ENCODE assay signal across 14 cellular contexts in the genomic region with DNA sequence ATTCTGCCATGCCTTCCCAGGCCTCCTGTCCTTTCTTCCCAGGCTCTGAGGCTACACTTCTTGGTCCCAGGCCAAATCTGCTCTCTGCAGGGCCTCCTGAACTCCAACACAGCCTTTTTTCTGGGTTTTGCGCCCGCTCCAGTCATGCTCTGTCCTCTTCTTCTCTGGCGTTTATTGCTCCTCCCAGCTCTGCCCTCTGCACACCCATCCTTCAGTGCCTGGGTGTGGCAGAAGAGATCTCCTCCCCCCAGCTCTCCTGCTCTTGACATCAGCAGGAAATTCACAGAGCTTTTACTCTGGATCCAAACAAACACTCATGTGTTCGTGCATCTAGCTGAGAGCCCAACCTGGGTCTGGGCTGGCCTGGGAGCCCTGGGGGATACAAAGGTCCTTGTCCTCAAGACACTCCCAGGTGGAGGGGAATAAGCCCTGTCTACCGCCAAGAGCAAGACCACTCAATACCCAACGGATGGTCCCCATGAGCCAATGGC. TPM values are rescaled to one million over a fixed set of nuclear protein-coding genes. Genes with fewer than 3 reads are reported as not detected.
DNase-seq lines count a peak whose midpoint lies in the region; ATAC-seq and TF ChIP-seq lines count a peak whose summit lies in the region.
"Had no signal": no experiment of that assay in that cellular context is flagged by ENCODE, and none has a peak within 500 bp of the region (broad histone marks: within the 10 kb centered on the region; RNA-seq: fewer than 3 reads in every experiment).

No MANE protein-coding gene starts in this region.

- ATAC-seq in IMR-90 (ENCODE audit: low read depth): no peak
- ATAC-seq in GM18907 (IDR thresholded peaks at IDR 0.05; ENCODE audit: unreplicated experiment): no peak

- H3K18ac ChIP-seq in IMR-90 (ENCODE audit: low read depth, low read length): no peak overlapping the region

- TF ChIP-seq POLR2A in IMR-90 (IDR thresholded peaks at IDR 0.05; ENCODE audit: low read depth, low read length): no peak

- TF ChIP-seq CTCF in Calu3 (IDR thresholded peaks at IDR 0.05; ENCODE audit: unreplicated experiment) (no peak), IMR-90 (conservative IDR thresholded peaks at IDR 0.05; ENCODE audit: low read depth, low read length) (no peak), colonic mucosa (IDR thresholded peaks at IDR 0.05) (no peak), nephron (IDR thresholded peaks at IDR 0.05; ENCODE audit: unreplicated experiment in 3 of 3) (no peak)

- 100% methylated on average over 1 of the region's 6 CpGs; no CpG with 5 or more reads in 1 of the 2 experiments for WGBS in IMR-90 (ENCODE audit: extremely low coverage in 2 of 2, insufficient read length in 1 of 2), 2 experiments

- H3K4me1 ChIP-seq in IMR-90 (ENCODE audit: control insufficient read depth, insufficient read depth, low read length): peaks cover 30% of the 10 kb centered on the region
- H3K4me1 ChIP-seq in colonic mucosa: peaks cover 4% of the 10 kb centered on the region

- peak overlapping the region; percentile 58 for H2AK9ac ChIP-seq in IMR-90 (replicated peaks; ENCODE audit: low read depth, low read length, poor library complexity)

- H3K23ac ChIP-seq in IMR-90 (ENCODE audit: low read depth, low read length): no peak overlapping the region

- H3K9ac ChIP-seq in IMR-90 (ENCODE audit: low read depth, low read length) (no peak overlapping the region), colonic mucosa (ENCODE audit: low read depth in 2 of 2, low read length in 2 of 2) (peak overlapping the region; percentile 12 to 31)

- dilution Hi-C loops in IMR-90 (cut with HindIII; ENCODE audit: low sequenced_read_pairs, unreplicated experiment): no loop called here

- H4K5ac ChIP-seq in IMR-90 (ENCODE audit: low read depth, low read length): no peak overlapping the region

- no peak overlapping the region for H2BK5ac ChIP-seq in IMR-90 (ENCODE audit: low read depth, low read length, poor library complexity, severe bottlenecking)

- H3K4me1 Mint-ChIP-seq in Calu3 (ENCODE audit: low read depth, unreplicated experiment) (peaks cover 50% of the 10 kb centered on the region), nephron (peaks cover 64% of the 10 kb centered on the region)

- H4K20me1 ChIP-seq in IMR-90 (ENCODE audit: insufficient read depth, low read length): no peaks in the 10 kb centered on the region

- peak overlapping the region; percentile 33 for H3K14ac ChIP-seq in IMR-90 (replicated peaks; ENCODE audit: low read depth, low read length)

- peaks cover 25% of the 10 kb centered on the region for H3K9me1 ChIP-seq in IMR-90 (ENCODE audit: insufficient read depth, low read length)

- POLR2A ChIA-PET in IMR-90 (lab: Charles Lee; ENCODE audit: unreplicated experiment): interaction anchor here (0.6 kb wide), 1 partner anchor 238 kb away, joined by 3 read pairs; the partner anchor contains the start of gene GNAI3

- H2BK120ac ChIP-seq in IMR-90 (ENCODE audit: low read depth, low read length): peak overlapping the region; percentile 47

- H3K9me3 Mint-ChIP-seq in Calu3 (ENCODE audit: low read depth, unreplicated experiment): no peaks in the 10 kb centered on the region
- H3K9me3 Mint-ChIP-seq in nephron: no peaks in the 10 kb centered on the region
- H3K9me3 Mint-ChIP-seq: activated CD4-positive, alpha-beta T cell treated with anti-CD3 and anti-CD28 coated beads, Interleukin-2, amount 10 ng/mL, durations not matched to agents 24 days and 14 days; activated naive CD4-positive, alpha-beta T cell treated with anti-CD3 and anti-CD28 coated beads for 36 hours; neural crest cell had no signal

- H4K91ac ChIP-seq in IMR-90 (ENCODE audit: insufficient read depth, low read depth, low read length): peak overlapping the region; percentile 52; the same call in 1 of the 2 replicates

- H3K79me1 ChIP-seq in IMR-90 (ENCODE audit: low read depth in 1 of 2, low read length in 2 of 2): no peaks in the 10 kb centered on the region

- no peaks in the 10 kb centered on the region for H3K36me3 Mint-ChIP-seq in Calu3 (ENCODE audit: insufficient read depth, unreplicated experiment)
- no peaks in the 10 kb centered on the region for H3K36me3 Mint-ChIP-seq in nephron (ENCODE audit: low read depth)

- peak overlapping the region; percentile 54 for H2AFZ ChIP-seq in IMR-90 (replicated peaks; ENCODE audit: low read length, poor library complexity)

- H3K27me3 Mint-ChIP-seq in Calu3 (ENCODE audit: unreplicated experiment) (no peaks in the 10 kb centered on the region), nephron (ENCODE audit: low read depth) (peaks cover 5% of the 10 kb centered on the region)
- H3K27me3 Mint-ChIP-seq: activated CD4-positive, alpha-beta T cell treated with anti-CD3 and anti-CD28 coated beads, Interleukin-2, amount 10 ng/mL, durations not matched to agents 24 days and 14 days had no signal

- no peak overlapping the region for H3K4me2 ChIP-seq in IMR-90 (ENCODE audit: low read depth, low read length)

- intact Hi-C loops in Calu3 (cut with micrococcal nuclease; ENCODE audit: unreplicated experiment) (loop anchor here (10.0 kb wide), 1 partner anchor 128 kb away; the partner anchor contains the start of gene CSF1), IMR-90 (cut with micrococcal nuclease) (no loop called here), colonic mucosa (cut with DNase I) (no loop called here)

- BruUV-seq in Calu3 (replicated peaks; lab: Mats Ljungman, UMichigan): no TSS peak
- no TSS peak for BruUV-seq in IMR-90 (replicated peaks; lab: Mats Ljungman, UMichigan)

- H3K27me3 ChIP-seq in IMR-90 (ENCODE audit: control insufficient read depth, insufficient read depth, low read length): no peaks in the 10 kb centered on the region
- no peaks in the 10 kb centered on the region for H3K27me3 ChIP-seq in colonic mucosa
- H3K27me3 ChIP-seq: SJCRH30 had no signal

- CTCF ChIA-PET in Calu3 (lab: Charles Lee) (interaction anchor here (1.0 to 2.1 kb wide), 2 partner anchors 9 to 198 kb away, joined by 3 to 10 read pairs; partner anchors contain the start of gene AHCYL1), IMR-90 (lab: Yijun Ruan, JAX) (interaction anchor here (2.2 kb wide), 1 partner anchor 198 kb away, joined by 10 read pairs; the partner anchor contains the start of gene AHCYL1)

- TF ChIP-seq RAD21 in IMR-90 (IDR thresholded peaks at IDR 0.05; ENCODE audit: low read length): no peak

- H2BK15ac ChIP-seq in IMR-90 (ENCODE audit: low read depth, low read length): peak overlapping the region; percentile 29; the same call in 1 of the 3 replicates

- DNase-seq in Calu3 (peak; percentile 38), IMR-90 (no peak), colonic mucosa (peak; percentile 76), OCI-M1 (lab: John Stamatoyannopoulos, UW) (no peak), T-helper 9 cell (no peak)
- DNase-seq: activated CD4-positive, alpha-beta T cell treated with anti-CD3 and anti-CD28 coated beads, Interleukin-2, amount 10 ng/mL, durations not matched to agents 24 days and 14 days; activated naive CD4-positive, alpha-beta T cell treated with anti-CD3 and anti-CD28 coated beads for 36 hours; effector memory CD4-positive, alpha-beta T cell; SJCRH30; stimulated activated CD4-positive, alpha-beta T cell treated with anti-CD3 and anti-CD28 coated beads, Interleukin-2, amount 100 ng/mL, for 48 hours had no signal

- H3K4me3 Mint-ChIP-seq in Calu3 (ENCODE audit: low read depth, unreplicated experiment) (no peak overlapping the region), nephron (no peak overlapping the region)
- H3K4me3 Mint-ChIP-seq: activated CD4-positive, alpha-beta T cell treated with anti-CD3 and anti-CD28 coated beads, Interleukin-2, amount 10 ng/mL, durations not matched to agents 24 days and 14 days; activated naive CD4-positive, alpha-beta T cell treated with anti-CD3 and anti-CD28 coated beads for 36 hours; neural crest cell had no signal

- H3K56ac ChIP-seq in IMR-90 (ENCODE audit: extremely low read depth, insufficient read depth, low read length): no peak overlapping the region

- H3K9me3 ChIP-seq in IMR-90 (ENCODE audit: control insufficient read depth, insufficient read depth, low read length): no peaks in the 10 kb centered on the region
- H3K9me3 ChIP-seq in colonic mucosa: no peaks in the 10 kb centered on the region
- H3K9me3 ChIP-seq: SJCRH30 had no signal

- no peak overlapping the region; a peak in 1 of 4 replicates for H4K8ac ChIP-seq in IMR-90 (ENCODE audit: low read depth in 2 of 2, low read length in 2 of 2)

- H3K27ac Mint-ChIP-seq in Calu3 (ENCODE audit: unreplicated experiment): peak overlapping the region; percentile 42
- peak overlapping the region; percentile 39 to 76 (median 52) for H3K27ac Mint-ChIP-seq in nephron
- H3K27ac Mint-ChIP-seq: activated CD4-positive, alpha-beta T cell treated with anti-CD3 and anti-CD28 coated beads, Interleukin-2, amount 10 ng/mL, durations not matched to agents 24 days and 14 days; activated naive CD4-positive, alpha-beta T cell treated with anti-CD3 and anti-CD28 coated beads for 36 hours had no signal

- H2AK5ac ChIP-seq in IMR-90 (ENCODE audit: low read depth, low read length): peak overlapping the region; percentile 74; the same call in 1 of the 2 replicates

- no peaks in the 10 kb centered on the region for H3K36me3 ChIP-seq in IMR-90 (ENCODE audit: control insufficient read depth, insufficient read depth, low read length)
- H3K36me3 ChIP-seq in colonic mucosa: no peaks in the 10 kb centered on the region
- H3K36me3 ChIP-seq: SJCRH30 had no signal

- H3K27ac ChIP-seq in IMR-90 (ENCODE audit: insufficient read depth, low read length): no peak overlapping the region
- H3K27ac ChIP-seq in colonic mucosa: peak overlapping the region; percentile 60
- H3K27ac ChIP-seq: SJCRH30 had no signal

- H3K4ac ChIP-seq in IMR-90 (ENCODE audit: low read depth, low read length): peak overlapping the region; percentile 51

- H2BK20ac ChIP-seq in IMR-90 (ENCODE audit: low read depth, low read length): peak overlapping the region; percentile 61

- in situ Hi-C loops in IMR-90 (cut with MboI; ENCODE audit: low sequenced_read_pairs): loop anchor here (25.0 kb wide), 1 partner anchor 126 kb away; the partner anchor contains the start of gene CSF1

- H3K4me3 ChIP-seq in IMR-90 (ENCODE audit: insufficient read depth, low read depth, low read length) (no peak overlapping the region), colonic mucosa (no peak overlapping the region)
- H3K4me3 ChIP-seq: SJCRH30 had no signal

TF ChIP-seq in IMR-90, 13 proteins besides CTCF, POLR2A, EP300 and RAD21 (continues in another document):
- no peak for TF ChIP-seq MXI1 (IDR thresholded peaks at IDR 0.05; ENCODE audit: borderline replicate concordance, low read depth, low read length)

RNA-seq across cellular contexts. Expression of gene EPS8L3, which starts 22.9 kb away (rescaled TPM):
- total RNA-seq in Calu3 (2022) (46.6 and 68.6 TPM in 2 replicates), IMR-90 (2012; rRNA removed) (not detected in 2 replicates), colonic mucosa (100 to 1,000 TPM; 283 to 290 TPM)
- polyA plus RNA-seq in IMR-90 (2012; rRNA removed): not detected in 2 replicates
- polyA plus RNA-seq in IMR-90 (2012; cell fraction: cytosol; rRNA removed): 0.11 TPM in 1 of 2 replicates, not detected in the other
- not detected in 2 replicates for polyA plus RNA-seq in IMR-90 (2012; cell fraction: nucleus; rRNA removed; ENCODE audit: low replicate concordance)
- total RNA-seq: activated CD4-positive, alpha-beta T cell treated with anti-CD3 and anti-CD28 coated beads, Interleukin-2, amount 10 ng/mL, durations not matched to agents 24 days and 14 days; activated naive CD4-positive, alpha-beta T cell treated with anti-CD3 and anti-CD28 coated beads for 36 hours; neural crest cell; SJCRH30; temporal lobe had no signal

RNA-seq across cellular contexts. Expression of gene GSTM3, which starts 45.7 kb away (rescaled TPM):
- total RNA-seq in Calu3 (2022) (67.9 and 73.7 TPM in 2 replicates), IMR-90 (2012; rRNA removed) (101 and 131 TPM in 2 replicates), colonic mucosa (10 to 100 TPM in 1 of 2 donors, 1 to 10 TPM in 1; 4.9 to 24.6 TPM)
- polyA plus RNA-seq in IMR-90 (2012; rRNA removed): 97.4 and 102 TPM in 2 replicates
- polyA plus RNA-seq in IMR-90 (2012; cell fraction: cytosol; rRNA removed): 69.1 and 108 TPM in 2 replicates
- 19.5 and 60.7 TPM in 2 replicates for polyA plus RNA-seq in IMR-90 (2012; cell fraction: nucleus; rRNA removed; ENCODE audit: low replicate concordance)

Comparison
In these comparisons a context has a peak if more than half of its experiments do, and no peak if none do; other contexts are left out.
1. DNase-seq: peak in Calu3 (single experiment) and colonic mucosa (single experiment); none in IMR-90 (single experiment), OCI-M1 (single experiment) and T-helper 9 cell (single experiment).
2. RNA of gene EPS8L3, which starts 22.9 kb away (total RNA-seq): 283 to 290 TPM in colonic mucosa and 46.6 to 68.6 TPM in Calu3; not detected in IMR-90; every median in the first group is over 10 times any median in the second.